In genomic region chr20:48186915-48187314, GRCh38 we compare ENCODE assay signal across 18 cellular contexts.
DNase-seq lines count a peak whose midpoint lies in the region; ATAC-seq and TF ChIP-seq lines count a peak whose summit lies in the region.
"Had no signal": no experiment of that assay in that cellular context is flagged by ENCODE, and none has a peak within 500 bp of the region (broad histone marks: within the 10 kb centered on the region; RNA-seq: fewer than 3 reads in every experiment).

No MANE protein-coding gene starts in this region.

- 12 to 14% methylated on average over 7 of the region's 7 CpGs for WGBS in GM23248 (ENCODE audit: low coverage in 1 of 2, low lambda C conversion rate in 2 of 2, missing lambda C conversion rate in 2 of 2), 2 experiments
- WGBS in esophagus, 2 donors, result 32 to 49% methylated on average over 7 of the region's 7 CpGs

- in situ Hi-C loops in GM23248 (cut with MboI), result no loop called here

- H2AFZ ChIP-seq in GM23248, result no peak overlapping the region
- no peak overlapping the region for H2AFZ ChIP-seq in Karpas-422 (ENCODE audit: low read length)

- H3K4me1 ChIP-seq in GM23248 (ENCODE audit: insufficient read depth) (no peaks in the 10 kb centered on the region), esophagus (ENCODE audit: control insufficient read depth in 2 of 2, insufficient read depth in 2 of 2, low read length in 1 of 2) (peaks cover 6 to 15% of the 10 kb centered on the region in 2 donors), SJCRH30 (peaks cover 28% of the 10 kb centered on the region), Karpas-422 (ENCODE audit: low read length) (no peaks in the 10 kb centered on the region)
- H3K4me1 ChIP-seq: spleen had no signal

- H3K36me3 ChIP-seq in GM23248 (ENCODE audit: low read depth) (no peaks in the 10 kb centered on the region), esophagus (ENCODE audit: control insufficient read depth in 2 of 2, insufficient read depth in 2 of 2, low read length in 1 of 2) (no peaks in the 10 kb centered on the region), SJCRH30 (no peaks in the 10 kb centered on the region), Karpas-422 (ENCODE audit: insufficient read depth, low read length) (no peaks in the 10 kb centered on the region)
- H3K36me3 ChIP-seq: SJSA1, spleen had no signal

- H3K4me2 ChIP-seq in GM23248 (ENCODE audit: unreplicated experiment), result no peak overlapping the region
- H3K4me2 ChIP-seq in Karpas-422 (ENCODE audit: low read depth, low read length, poor library complexity, severe bottlenecking), result no peak overlapping the region
- H3K4me2 ChIP-seq: KMS-11 had no signal

- no peaks in the 10 kb centered on the region for H3K79me2 ChIP-seq in GM23248 (ENCODE audit: insufficient read depth)
- H3K79me2 ChIP-seq in Karpas-422 (ENCODE audit: low read length), result no peaks in the 10 kb centered on the region

- H4K20me1 ChIP-seq in GM23248 (ENCODE audit: insufficient read depth), result no peaks in the 10 kb centered on the region
- no peaks in the 10 kb centered on the region for H4K20me1 ChIP-seq in Karpas-422 (ENCODE audit: insufficient read depth, low read depth, low read length)

- DNase-seq in GM23248 (peak; percentile 10), NCI-H82 (lab: John Stamatoyannopoulos, UW) (peak; percentile 95), omental fat pad (ENCODE audit: low spot score) (no peak), SJCRH30 (no peak), Karpas-422 (no peak)
- no peak for DNase-seq in activated CD8-positive, alpha-beta memory T cell treated with anti-CD3 and anti-CD28 coated beads, Interleukin-2, amount 10 ng/mL, durations not matched to agents 7 days and 5 days
- DNase-seq: activated naive CD8-positive, alpha-beta T cell treated with anti-CD3 and anti-CD28 coated beads, Interleukin-2, amount 50 U/mL, for 24 hours; caudate nucleus; effector CD4-positive, alpha-beta T cell; foreskin melanocyte; NCI-H1417 treated with DMSO at 0.1 percent for 48 hours; spleen; testis had no signal

- H3K27me3 ChIP-seq in GM23248 (replicated peaks; ENCODE audit: insufficient read depth) (0 out of 2 replicates have a peak, but pooled peaks cover 2% of the 10 kb centered on the region), esophagus (ENCODE audit: control insufficient read depth in 1 of 2, insufficient read depth in 2 of 2, low read length in 2 of 2) (no peaks in the 10 kb centered on the region), SJCRH30 (no peaks in the 10 kb centered on the region), Karpas-422 (ENCODE audit: low read length) (no peaks in the 10 kb centered on the region)
- H3K27me3 ChIP-seq: SJSA1, spleen, testis had no signal

- no peak overlapping the region for H3K27ac Mint-ChIP-seq in activated CD8-positive, alpha-beta memory T cell treated with anti-CD3 and anti-CD28 coated beads, Interleukin-2, amount 10 ng/mL, durations not matched to agents 7 days and 5 days
- H3K27ac Mint-ChIP-seq: activated naive CD8-positive, alpha-beta T cell treated with anti-CD3 and anti-CD28 coated beads, Interleukin-2, amount 50 U/mL, for 24 hours; B cell had no signal

- CTCF ChIA-PET in activated CD8-positive, alpha-beta memory T cell treated with anti-CD3 and anti-CD28 coated beads, Interleukin-2, amount 10 ng/mL, durations not matched to agents 7 days and 5 days (lab: Charles Lee), result no interaction called here

- no peaks in the 10 kb centered on the region for H3F3A ChIP-seq in GM23248 (ENCODE audit: insufficient read depth)

- TF ChIP-seq CTCF in omental fat pad (IDR thresholded peaks at IDR 0.05), result no peak

- no peaks in the 10 kb centered on the region for H3K9me3 ChIP-seq in GM23248 (ENCODE audit: low read depth)
- H3K9me3 ChIP-seq in esophagus (ENCODE audit: control insufficient read depth in 2 of 2, insufficient read depth in 1 of 2, low read depth in 1 of 2, low read length in 1 of 2), result no peaks in the 10 kb centered on the region
- no peaks in the 10 kb centered on the region; the same call in 1 of the 2 replicates for H3K9me3 ChIP-seq in SJCRH30 (replicated peaks)
- no peaks in the 10 kb centered on the region for H3K9me3 ChIP-seq in Karpas-422 (ENCODE audit: low read length)
- H3K9me3 ChIP-seq: SJSA1, spleen, testis had no signal

- no peak overlapping the region for H3K4me3 ChIP-seq in GM23248
- no peak overlapping the region for H3K4me3 ChIP-seq in esophagus (ENCODE audit: low read depth in 1 of 2, low read length in 2 of 2)
- no peak overlapping the region for H3K4me3 ChIP-seq in SJCRH30
- H3K4me3 ChIP-seq in Karpas-422 (ENCODE audit: low read length), result no peak overlapping the region
- H3K4me3 ChIP-seq: SJSA1, spleen, testis had no signal

- no peaks in the 10 kb centered on the region for H3K36me3 Mint-ChIP-seq in activated CD8-positive, alpha-beta memory T cell treated with anti-CD3 and anti-CD28 coated beads, Interleukin-2, amount 10 ng/mL, durations not matched to agents 7 days and 5 days

- H3K9ac ChIP-seq in GM23248 (no peak overlapping the region), Karpas-422 (ENCODE audit: low read length) (no peak overlapping the region)
- H3K9ac ChIP-seq: KMS-11 had no signal

- no peak overlapping the region for H3K4me3 Mint-ChIP-seq in activated CD8-positive, alpha-beta memory T cell treated with anti-CD3 and anti-CD28 coated beads, Interleukin-2, amount 10 ng/mL, durations not matched to agents 7 days and 5 days
- H3K4me3 Mint-ChIP-seq: activated naive CD8-positive, alpha-beta T cell treated with anti-CD3 and anti-CD28 coated beads, Interleukin-2, amount 50 U/mL, for 24 hours; B cell had no signal

- H3K27ac ChIP-seq in GM23248 (no peak overlapping the region), esophagus (ENCODE audit: low read depth in 2 of 2, low read length in 1 of 2) (peak overlapping the region; percentile 9 to 24), SJCRH30 (no peak overlapping the region), Karpas-422 (ENCODE audit: low read length) (no peak overlapping the region)
- H3K27ac ChIP-seq: KMS-11, SJSA1, spleen, testis had no signal

- peak; percentile 50 for ATAC-seq in omental fat pad (ENCODE audit: low FRiP score)
- ATAC-seq in activated CD8-positive, alpha-beta memory T cell treated with anti-CD3 and anti-CD28 coated beads, Interleukin-2, amount 10 ng/mL, durations not matched to agents 7 days and 5 days, result no peak
- no peak for ATAC-seq in activated CD4-positive, CD25-positive, alpha-beta regulatory T cell treated with anti-CD3 and anti-CD28 coated beads, Interleukin-2, amount 50 U/mL, for 24 hours
- ATAC-seq: activated naive CD8-positive, alpha-beta T cell treated with anti-CD3 and anti-CD28 coated beads, Interleukin-2, amount 50 U/mL, for 24 hours had no signal

- H3K9me2 ChIP-seq in GM23248 (ENCODE audit: insufficient read depth) (no peaks in the 10 kb centered on the region), Karpas-422 (replicated peaks; ENCODE audit: insufficient read depth, low read length) (no peaks in the 10 kb centered on the region)

- H3K9me3 Mint-ChIP-seq in activated CD8-positive, alpha-beta memory T cell treated with anti-CD3 and anti-CD28 coated beads, Interleukin-2, amount 10 ng/mL, durations not matched to agents 7 days and 5 days (ENCODE audit: low read depth), result no peaks in the 10 kb centered on the region
- H3K9me3 Mint-ChIP-seq: activated naive CD8-positive, alpha-beta T cell treated with anti-CD3 and anti-CD28 coated beads, Interleukin-2, amount 50 U/mL, for 24 hours had no signal

- no peaks in the 10 kb centered on the region for H3K4me1 Mint-ChIP-seq in activated CD8-positive, alpha-beta memory T cell treated with anti-CD3 and anti-CD28 coated beads, Interleukin-2, amount 10 ng/mL, durations not matched to agents 7 days and 5 days
- H3K4me1 Mint-ChIP-seq: activated naive CD8-positive, alpha-beta T cell treated with anti-CD3 and anti-CD28 coated beads, Interleukin-2, amount 50 U/mL, for 24 hours; B cell had no signal

- H3K27me3 Mint-ChIP-seq in activated CD8-positive, alpha-beta memory T cell treated with anti-CD3 and anti-CD28 coated beads, Interleukin-2, amount 10 ng/mL, durations not matched to agents 7 days and 5 days, result no peaks in the 10 kb centered on the region
- H3K27me3 Mint-ChIP-seq: activated naive CD8-positive, alpha-beta T cell treated with anti-CD3 and anti-CD28 coated beads, Interleukin-2, amount 50 U/mL, for 24 hours had no signal

Comparison
In these comparisons a context has a peak if more than half of its experiments do, and no peak if none do; other contexts are left out.
1. DNase-seq: peak in GM23248 (single experiment) and NCI-H82 (single experiment); none in omental fat pad (single experiment), SJCRH30 (0 of 2), activated CD8-positive, alpha-beta memory T cell treated with anti-CD3 and anti-CD28 coated beads, Interleukin-2, amount 10 ng/mL, durations not matched to agents 7 days and 5 days (single experiment) and Karpas-422 (single experiment).
2. H3K27ac ChIP-seq: peak in esophagus (2 of 2); none in GM23248 (single experiment), SJCRH30 (single experiment) and Karpas-422 (single experiment).